Comparison of ENCODE assay signal across 27 cellular contexts in genomic region chr13:86109107-86109506, GRCh38.
"Had no signal": no experiment of that assay in that cellular context is flagged by ENCODE, and none has a peak within 500 bp of the region (broad histone marks: within the 10 kb centered on the region; RNA-seq: fewer than 3 reads in every experiment).

No MANE protein-coding gene starts in this region.

- H3K27ac ChIP-seq: left ventricle myocardium inferior, ovary, right atrium auricular region, right lobe of liver, tibial nerve, uterus had no signal

- H3K27me3 Mint-ChIP-seq: naive B cell; progenitor cell of endocrine pancreas; stimulated activated memory B cell treated with anti-CD40 and anti-IgM and Interleukin-4, amounts not matched to agents 10 μg/mL and 1 μg/mL and 100 μg/mL, for 72 hours; stimulated activated naive CD8-positive, alpha-beta T cell treated with anti-CD3 and anti-CD28 coated beads, Interleukin-15, amount 100 ng/mL, for 72 hours; type B pancreatic cell had no signal

- ATAC-seq: left colon; natural killer cell; right lobe of liver; stimulated activated memory B cell treated with anti-CD40 and anti-IgM and Interleukin-4, amounts not matched to agents 10 μg/mL and 1 μg/mL and 100 μg/mL, for 72 hours; stimulated activated naive CD8-positive, alpha-beta T cell treated with anti-CD3 and anti-CD28 coated beads, Interleukin-15, amount 100 ng/mL, for 72 hours had no signal

- H3K27me3 ChIP-seq: ovary, right atrium auricular region, right lobe of liver, tibial nerve, uterus had no signal

- H3K27ac Mint-ChIP-seq: immature natural killer cell; mesothelial cell of epicardium; natural killer cell; nephron progenitor cell; progenitor cell of endocrine pancreas; stimulated activated memory B cell treated with anti-CD40 and anti-IgM and Interleukin-4, amounts not matched to agents 10 μg/mL and 1 μg/mL and 100 μg/mL, for 72 hours; stimulated activated naive CD8-positive, alpha-beta T cell treated with anti-CD3 and anti-CD28 coated beads, Interleukin-15, amount 100 ng/mL, for 72 hours; type B pancreatic cell had no signal

- H3K4me3 Mint-ChIP-seq: immature natural killer cell; mesothelial cell of epicardium; naive B cell; natural killer cell; nephron progenitor cell; stimulated activated memory B cell treated with anti-CD40 and anti-IgM and Interleukin-4, amounts not matched to agents 10 μg/mL and 1 μg/mL and 100 μg/mL, for 72 hours; stimulated activated naive CD8-positive, alpha-beta T cell treated with anti-CD3 and anti-CD28 coated beads, Interleukin-15, amount 100 ng/mL, for 72 hours; type B pancreatic cell had no signal

- H3K36me3 ChIP-seq: left ventricle myocardium inferior, ovary, right atrium auricular region, right lobe of liver, tibial nerve, uterus had no signal

- DNase-seq: immature natural killer cell; kidney; left colon; left ventricle myocardium inferior; mesendoderm; naive B cell; natural killer cell; nephron progenitor cell; ovary; right lobe of liver; stimulated activated CD4-positive, alpha-beta T cell treated with anti-CD3 and anti-CD28 coated beads, Interleukin-1b, Interleukin-23, amount 100 ng/mL, for 48 hours; stimulated activated CD4-positive, alpha-beta T cell treated with anti-CD3 and anti-CD28 coated beads, Interleukin-2, amount 100 ng/mL, for 48 hours; stimulated activated CD4-positive, alpha-beta T cell treated with anti-CD3 and anti-CD28 coated beads, Interleukin-4, amount 100 ng/mL, for 4 hours; stimulated activated CD8-positive, alpha-beta memory T cell treated with anti-CD3 and anti-CD28 coated beads, Interleukin-4, amount 100 ng/mL, for 48 hours; stimulated activated naive CD4-positive, alpha-beta T cell treated with Interleukin-2 at 50 U/mL for 16 hours; stimulated activated naive CD8-positive, alpha-beta T cell treated with anti-CD3 and anti-CD28 coated beads, Interleukin-15, amount 100 ng/mL, for 72 hours; substantia nigra; uterus had no signal

- H3K36me3 Mint-ChIP-seq: immature natural killer cell; mesothelial cell of epicardium; stimulated activated memory B cell treated with anti-CD40 and anti-IgM and Interleukin-4, amounts not matched to agents 10 μg/mL and 1 μg/mL and 100 μg/mL, for 72 hours; type B pancreatic cell had no signal

- H3K9me3 ChIP-seq: ovary, right lobe of liver, uterus had no signal

- H3K4me3 ChIP-seq: left ventricle myocardium inferior, lung, ovary, right atrium auricular region, right lobe of liver, smooth muscle cell, tibial nerve, uterus had no signal

- H3K4me2 ChIP-seq: smooth muscle cell had no signal

- H3K4me1 ChIP-seq: left ventricle myocardium inferior, right atrium auricular region, right lobe of liver, tibial nerve, uterus had no signal

- FAIRE-seq: islet of Langerhans, kidney had no signal

- H3K4me1 Mint-ChIP-seq: immature natural killer cell; naive B cell; natural killer cell; nephron progenitor cell; stimulated activated memory B cell treated with anti-CD40 and anti-IgM and Interleukin-4, amounts not matched to agents 10 μg/mL and 1 μg/mL and 100 μg/mL, for 72 hours; stimulated activated naive CD8-positive, alpha-beta T cell treated with anti-CD3 and anti-CD28 coated beads, Interleukin-15, amount 100 ng/mL, for 72 hours had no signal
